9 cellular contexts compared by ENCODE assay signal in genomic region chr3:180594631-180595348, GRCh38. TPM values are rescaled to one million over a fixed set of nuclear protein-coding genes. Genes with fewer than 3 reads are reported as not detected.
A peak's percentile ranks its signal among the peaks of the same experiment; 100 is the strongest.
DNase-seq lines count a peak whose midpoint lies in the region; ATAC-seq and TF ChIP-seq lines count a peak whose summit lies in the region.
"Had no signal": no experiment of that assay in that cellular context is flagged by ENCODE, and none has a peak within 500 bp of the region (broad histone marks: within the 10 kb centered on the region; RNA-seq: fewer than 3 reads in every experiment).

No MANE protein-coding gene starts in this region.

- H3K4me3 ChIP-seq in fibroblast of pulmonary artery (replicated peaks; ENCODE audit: low read depth, low read length), result no peak overlapping the region
- no peak overlapping the region for H3K4me3 ChIP-seq in aorta (ENCODE audit: low read length in 2 of 2)

- no peaks in the 10 kb centered on the region for H3K4me1 ChIP-seq in aorta (ENCODE audit: control insufficient read depth in 1 of 2, insufficient read depth in 2 of 2, low read length in 2 of 2)

- ATAC-seq in GM18909 (IDR thresholded peaks at IDR 0.05; ENCODE audit: poor library complexity, unreplicated experiment), result peak; percentile 77
- ATAC-seq in HG03565 (IDR thresholded peaks at IDR 0.05; ENCODE audit: unreplicated experiment), result peak; percentile 67
- no peak for ATAC-seq in HG03135 (IDR thresholded peaks at IDR 0.05; ENCODE audit: unreplicated experiment)
- no peak for ATAC-seq in aorta (ENCODE audit: low FRiP score)

- no peak for DNase-seq in AG09319 (ENCODE audit: extremely low read depth, low read depth)
- peak; percentile 62 for DNase-seq in NOMO-1 treated with DMSO at 0.1 percent for 48 hours (lab: John Stamatoyannopoulos, UW; ENCODE audit: unreplicated experiment)
- peak; percentile 66 for DNase-seq in fibroblast of pulmonary artery (ENCODE audit: low read depth)
- no peak for DNase-seq in aorta
- DNase-seq in activated T-cell treated with anti-CD3 and anti-CD28 coated beads, Interleukin-2, amount 50 U/mL, for 48 hours, result no peak
- DNase-seq: stimulated activated naive B cell treated with anti-CD40 and anti-IgM and Interleukin-4, amounts not matched to agents 10 μg/mL and 1 μg/mL and 100 μg/mL, for 72 hours had no signal

- peak; percentile 43 for TF ChIP-seq CTCF in AG09319 (IDR thresholded peaks at IDR 0.05; ENCODE audit: low read depth, low read length)
- peak; percentile 54 for TF ChIP-seq CTCF in fibroblast of pulmonary artery (IDR thresholded peaks at IDR 0.05; ENCODE audit: low read length, missing control alignments)

- H3K9me3 ChIP-seq in aorta (ENCODE audit: control insufficient read depth, low read length), result no peaks in the 10 kb centered on the region

- intact Hi-C loops in aorta (cut with DNase I), result no loop called here

- no peak overlapping the region for H3K27ac ChIP-seq in aorta (ENCODE audit: low read depth in 1 of 2, low read length in 2 of 2)

- H3K27me3 ChIP-seq in aorta (ENCODE audit: control insufficient read depth in 1 of 2, insufficient read depth in 2 of 2, low read length in 1 of 2), result no peaks in the 10 kb centered on the region

- no peaks in the 10 kb centered on the region for H3K36me3 ChIP-seq in aorta (ENCODE audit: control insufficient read depth in 1 of 2, insufficient read depth in 2 of 2, low read length in 1 of 2)

RNA-seq across cellular contexts. Expression of gene TTC14, which starts 7.2 kb away (rescaled TPM):
- total RNA-seq in aorta, result 10 to 100 TPM; 45.4 to 73.6 TPM
- 10 to 100 TPM in 1 of 2 donors, 1 to 10 TPM in 1; 4.6 to 51.6 TPM for polyA plus RNA-seq in aorta

Comparison
In these comparisons a context has a peak if more than half of its experiments do, and no peak if none do; other contexts are left out.
1. DNase-seq: peak in NOMO-1 treated with DMSO at 0.1 percent for 48 hours (single experiment) and fibroblast of pulmonary artery (single experiment); none in AG09319 (single experiment), aorta (0 of 2) and activated T-cell treated with anti-CD3 and anti-CD28 coated beads, Interleukin-2, amount 50 U/mL, for 48 hours (0 of 2).
2. ATAC-seq: peak in GM18909 (single experiment) and HG03565 (single experiment); none in HG03135 (single experiment) and aorta (single experiment).